9 cellular contexts compared by ENCODE assay signal in the genomic region with DNA sequence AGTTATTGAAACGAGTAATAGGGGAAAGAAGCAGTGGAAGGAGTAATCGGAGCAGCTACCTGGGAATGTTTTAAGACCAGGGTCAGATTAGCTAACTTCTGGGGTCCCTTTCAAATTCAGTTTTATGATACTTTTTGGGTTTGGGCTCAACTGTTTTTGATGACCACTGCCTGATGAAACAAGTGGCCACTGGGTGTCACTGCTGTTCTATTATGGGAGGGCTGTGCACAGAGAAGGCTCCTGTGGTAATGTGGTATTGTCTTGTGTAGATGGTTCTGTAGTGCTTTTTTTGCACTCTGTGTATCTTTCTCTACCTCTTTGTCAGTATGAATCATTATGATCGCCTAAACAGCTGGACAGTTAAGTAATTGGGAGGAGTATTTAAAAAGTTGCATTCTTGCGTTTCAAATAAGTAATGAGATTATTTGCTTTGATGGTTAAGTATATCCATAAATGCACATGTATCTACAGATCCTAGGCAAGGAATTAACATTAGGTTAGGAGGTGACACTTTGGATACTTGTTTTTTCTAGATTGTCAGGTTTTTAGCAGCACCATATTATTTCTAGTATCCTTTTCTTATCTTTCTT.
DNase-seq lines count a peak whose midpoint lies in the region; ATAC-seq and TF ChIP-seq lines count a peak whose summit lies in the region.
"Had no signal": no experiment of that assay in that cellular context is flagged by ENCODE, and none has a peak within 500 bp of the region (broad histone marks: within the 10 kb centered on the region; RNA-seq: fewer than 3 reads in every experiment).

No MANE protein-coding gene starts in this region.

- no peak overlapping the region for H3K27ac Mint-ChIP-seq in activated CD4-positive, alpha-beta memory T cell treated with anti-CD3 and anti-CD28 coated beads, Interleukin-2, amount 10 ng/mL, durations not matched to agents 7 days and 5 days
- no peak overlapping the region for H3K27ac Mint-ChIP-seq in activated T-helper 2 cell treated with anti-CD3 and anti-CD28 coated beads, Interferon-gamma antibody, Interleukin-2, Interleukin-4, amounts not matched to agents 10 μg/mL and 5 μg/mL and 100 μg/mL, durations not matched to agents 14 hours and 24 hours and 36 hours
- H3K27ac Mint-ChIP-seq: activated B cell treated with CpG ODN at 0.5 μM for 24 hours had no signal

- intact Hi-C loops in activated T-helper 2 cell treated with anti-CD3 and anti-CD28 coated beads, Interferon-gamma antibody, Interleukin-2, Interleukin-4, amounts not matched to agents 10 μg/mL and 5 μg/mL and 100 μg/mL, durations not matched to agents 14 hours and 24 hours and 36 hours (cut with micrococcal nuclease) = loop anchor here (1.0 to 10.0 kb wide), 12 partner anchors 22 to 1769 kb away; a partner anchor contains a TSS

- peak; percentile 84 for TF ChIP-seq CTCF in foreskin fibroblast (IDR thresholded peaks at IDR 0.05; ENCODE audit: low read depth, low read length)

- DNase-seq in CMK (ENCODE audit: low read depth) (peak; percentile 3), NCI-H2029 treated with DMSO at 0.1 percent for 48 hours (lab: John Stamatoyannopoulos, UW) (peak; percentile 35), foreskin fibroblast (peak; percentile 7 to 49), nucleus accumbens (lab: John Stamatoyannopoulos, UW) (peak in 39 of 56 donors; percentile 2 to 77 (median 31))
- peak; percentile 51 for DNase-seq in activated CD4-positive, alpha-beta memory T cell treated with anti-CD3 and anti-CD28 coated beads, Interleukin-2, amount 10 ng/mL, durations not matched to agents 7 days and 5 days
- DNase-seq in activated T-helper 2 cell treated with anti-CD3 and anti-CD28 coated beads, Interferon-gamma antibody, Interleukin-2, Interleukin-4, amounts not matched to agents 10 μg/mL and 5 μg/mL and 100 μg/mL, durations not matched to agents 14 hours and 24 hours and 36 hours (ENCODE audit: low spot score) = no peak
- DNase-seq: activated B cell treated with CpG ODN at 0.5 μM for 24 hours had no signal

- no peaks in the 10 kb centered on the region for H3K9me3 Mint-ChIP-seq in activated CD4-positive, alpha-beta memory T cell treated with anti-CD3 and anti-CD28 coated beads, Interleukin-2, amount 10 ng/mL, durations not matched to agents 7 days and 5 days
- no peaks in the 10 kb centered on the region for H3K9me3 Mint-ChIP-seq in activated T-helper 2 cell treated with anti-CD3 and anti-CD28 coated beads, Interferon-gamma antibody, Interleukin-2, Interleukin-4, amounts not matched to agents 10 μg/mL and 5 μg/mL and 100 μg/mL, durations not matched to agents 14 hours and 24 hours and 36 hours
- H3K9me3 Mint-ChIP-seq: activated B cell treated with CpG ODN at 0.5 μM for 24 hours had no signal

- CTCF ChIA-PET in activated CD4-positive, alpha-beta memory T cell treated with anti-CD3 and anti-CD28 coated beads, Interleukin-2, amount 10 ng/mL, durations not matched to agents 7 days and 5 days (lab: Charles Lee) = interaction anchor here (0.8 to 1.2 kb wide), 4 partner anchors 8 to 355 kb away, joined by 3 to 5 read pairs (median 3); no protein-coding TSS in a partner anchor

- peak; percentile 84 for ATAC-seq in GM18870 (IDR thresholded peaks at IDR 0.05; ENCODE audit: unreplicated experiment)
- peak; percentile 71 for ATAC-seq in HG03045 (IDR thresholded peaks at IDR 0.05; ENCODE audit: unreplicated experiment)

- H3K27me3 Mint-ChIP-seq in activated CD4-positive, alpha-beta memory T cell treated with anti-CD3 and anti-CD28 coated beads, Interleukin-2, amount 10 ng/mL, durations not matched to agents 7 days and 5 days = peaks cover 7% of the 10 kb centered on the region
- peaks cover 6% of the 10 kb centered on the region for H3K27me3 Mint-ChIP-seq in activated T-helper 2 cell treated with anti-CD3 and anti-CD28 coated beads, Interferon-gamma antibody, Interleukin-2, Interleukin-4, amounts not matched to agents 10 μg/mL and 5 μg/mL and 100 μg/mL, durations not matched to agents 14 hours and 24 hours and 36 hours (ENCODE audit: low read depth)

- POLR2A ChIA-PET in activated CD4-positive, alpha-beta memory T cell treated with anti-CD3 and anti-CD28 coated beads, Interleukin-2, amount 10 ng/mL, durations not matched to agents 7 days and 5 days (lab: Charles Lee) = no interaction called here

- H3K4me1 Mint-ChIP-seq in activated CD4-positive, alpha-beta memory T cell treated with anti-CD3 and anti-CD28 coated beads, Interleukin-2, amount 10 ng/mL, durations not matched to agents 7 days and 5 days = peaks cover 5% of the 10 kb centered on the region
- H3K4me1 Mint-ChIP-seq in activated T-helper 2 cell treated with anti-CD3 and anti-CD28 coated beads, Interferon-gamma antibody, Interleukin-2, Interleukin-4, amounts not matched to agents 10 μg/mL and 5 μg/mL and 100 μg/mL, durations not matched to agents 14 hours and 24 hours and 36 hours (ENCODE audit: low read depth) = peaks cover 20% of the 10 kb centered on the region
- H3K4me1 Mint-ChIP-seq: activated B cell treated with CpG ODN at 0.5 μM for 24 hours had no signal

- no peaks in the 10 kb centered on the region for H3K36me3 Mint-ChIP-seq in activated CD4-positive, alpha-beta memory T cell treated with anti-CD3 and anti-CD28 coated beads, Interleukin-2, amount 10 ng/mL, durations not matched to agents 7 days and 5 days (ENCODE audit: low read depth)
- H3K36me3 Mint-ChIP-seq in activated T-helper 2 cell treated with anti-CD3 and anti-CD28 coated beads, Interferon-gamma antibody, Interleukin-2, Interleukin-4, amounts not matched to agents 10 μg/mL and 5 μg/mL and 100 μg/mL, durations not matched to agents 14 hours and 24 hours and 36 hours (ENCODE audit: low read depth) = no peaks in the 10 kb centered on the region

- H3K4me3 ChIP-seq in foreskin fibroblast (ENCODE audit: low read depth in 1 of 2, low read length in 2 of 2) = no peak overlapping the region

- H3K4me3 Mint-ChIP-seq in activated CD4-positive, alpha-beta memory T cell treated with anti-CD3 and anti-CD28 coated beads, Interleukin-2, amount 10 ng/mL, durations not matched to agents 7 days and 5 days = no peak overlapping the region
- no peak overlapping the region for H3K4me3 Mint-ChIP-seq in activated T-helper 2 cell treated with anti-CD3 and anti-CD28 coated beads, Interferon-gamma antibody, Interleukin-2, Interleukin-4, amounts not matched to agents 10 μg/mL and 5 μg/mL and 100 μg/mL, durations not matched to agents 14 hours and 24 hours and 36 hours (ENCODE audit: low read depth)
- H3K4me3 Mint-ChIP-seq: activated B cell treated with CpG ODN at 0.5 μM for 24 hours had no signal
